Comparison of ENCODE assay signal across 27 cellular contexts in genomic region chr4:169650227-169650936, GRCh38. TPM values are rescaled to one million over a fixed set of nuclear protein-coding genes. Genes with fewer than 3 reads are reported as not detected.
A peak's percentile ranks its signal among the peaks of the same experiment; 100 is the strongest.
DNase-seq lines count a peak whose midpoint lies in the region; ATAC-seq, FAIRE-seq and TF ChIP-seq lines count a peak whose summit lies in the region.
"Had no signal": no experiment of that assay in that cellular context is flagged by ENCODE, and none has a peak within 500 bp of the region (broad histone marks: within the 10 kb centered on the region; RNA-seq: fewer than 3 reads in every experiment).

No MANE protein-coding gene starts in this region.

- TF ChIP-seq EP300 in sigmoid colon (IDR thresholded peaks at IDR 0.05) = no peak

- no peaks in the 10 kb centered on the region for H3K27me3 ChIP-seq in body of pancreas
- H3K27me3 ChIP-seq in sigmoid colon = no peaks in the 10 kb centered on the region
- H3K27me3 ChIP-seq: BLaER1 treated with 17β-estradiol and CSF1 and Interleukin-3, amounts not matched to agents 10 nM and 100 nM; SJSA1 had no signal

- intact Hi-C loops in body of pancreas (cut with DNase I) = no loop called here
- intact Hi-C loops in sigmoid colon (cut with DNase I) = no loop called here

- H3K27ac ChIP-seq in body of pancreas (peak overlapping the region; percentile 65 to 81 (median 76)), sigmoid colon (peak overlapping the region; percentile 54 to 66 (median 58))
- H3K27ac ChIP-seq: BLaER1 treated with 17β-estradiol and CSF1 and Interleukin-3, amounts not matched to agents 10 nM and 100 nM; SJSA1 had no signal

- peaks cover 55% of the 10 kb centered on the region for H3K4me1 ChIP-seq in body of pancreas
- peaks cover 0 to 26% (median 18%) of the 10 kb centered on the region in 4 donors for H3K4me1 ChIP-seq in sigmoid colon
- H3K4me1 ChIP-seq: BLaER1 treated with 17β-estradiol and CSF1 and Interleukin-3, amounts not matched to agents 10 nM and 100 nM; SJSA1 had no signal

- H3K9me3 ChIP-seq in body of pancreas (no peaks in the 10 kb centered on the region), sigmoid colon (no peaks in the 10 kb centered on the region)
- H3K9me3 ChIP-seq: SJSA1 had no signal

- TF ChIP-seq CTCF in body of pancreas (IDR thresholded peaks at IDR 0.05) = no peak
- TF ChIP-seq CTCF in sigmoid colon (IDR thresholded peaks at IDR 0.05) = no peak

- H3K36me3 ChIP-seq in body of pancreas (replicated peaks in 1 of 2; ENCODE audit: insufficient read depth in 1 of 2, low read depth in 2 of 2) = no peaks in the 10 kb centered on the region
- no peaks in the 10 kb centered on the region for H3K36me3 ChIP-seq in sigmoid colon
- H3K36me3 ChIP-seq: SJSA1 had no signal

- WGBS in body of pancreas, 2 donors = 12 to 23% methylated on average over 3 of the region's 3 CpGs
- WGBS in sigmoid colon, 2 donors = 18 to 68% methylated on average over 3 of the region's 3 CpGs

- H3K4me3 ChIP-seq in body of pancreas = no peak overlapping the region
- no peak overlapping the region for H3K4me3 ChIP-seq in sigmoid colon
- H3K4me3 ChIP-seq: BLaER1 treated with 17β-estradiol and CSF1 and Interleukin-3, amounts not matched to agents 10 nM and 100 nM; SJSA1 had no signal

- no peak for DNase-seq in GM19239 (ENCODE audit: insufficient read length, low spot score)
- peak in 1 of 4 donors; percentile 18 for DNase-seq in body of pancreas
- DNase-seq in sigmoid colon = no peak
- DNase-seq in NCI-H1048 (lab: John Stamatoyannopoulos, UW) = no peak
- DNase-seq: activated CD4-positive, alpha-beta T cell treated with anti-CD3 and anti-CD28 coated beads for 36 hours; activated effector memory CD4-positive, alpha-beta T cell treated with Interleukin-2 at 50 U/mL for 16 hours; activated naive CD8-positive, alpha-beta T cell treated with anti-CD3 and anti-CD28 coated beads, Interleukin-2, amount 10 ng/mL, durations not matched to agents 7 days and 5 days; activated T-cell treated with anti-CD3 and anti-CD28 coated beads for 4 hours; DMS79; GF-D8; KG1; mesendoderm; NCI-H1436; NCI-H2081 treated with DMSO at 0.1 percent for 48 hours; NCI-H345; NCI-H748 treated with DMSO at 0.1 percent for 48 hours; stimulated activated CD4-positive, alpha-beta T cell treated with anti-CD3 and anti-CD28 coated beads, Interleukin-2, amount 100 ng/mL, for 24 hours; T-helper 1 cell; trophoblast cell had no signal

- peak; percentile 79 for ATAC-seq in body of pancreas
- ATAC-seq in GM19397 (IDR thresholded peaks at IDR 0.05; ENCODE audit: unreplicated experiment) = no peak
- ATAC-seq in HG02973 (IDR thresholded peaks at IDR 0.05; ENCODE audit: unreplicated experiment) = no peak
- ATAC-seq: activated CD4-positive, alpha-beta T cell treated with anti-CD3 and anti-CD28 coated beads for 36 hours had no signal

- FAIRE-seq in GM19239 (lab: Jason Lieb, UNC) = peak; percentile 8
- FAIRE-seq in islet of Langerhans (lab: Jason Lieb, UNC) = peak; percentile 82
- FAIRE-seq: astrocyte, H54, HTR-8/SVneo had no signal

- no peak for TF ChIP-seq POLR2A in body of pancreas (IDR thresholded peaks at IDR 0.05)
- TF ChIP-seq POLR2A in sigmoid colon (IDR thresholded peaks at IDR 0.05) = no peak

RNA-seq across cellular contexts. Expression of gene CLCN3, which starts 30.0 kb away (rescaled TPM):
- total RNA-seq in body of pancreas (10 to 100 TPM; 22.4 to 40.5 TPM), sigmoid colon (10 to 100 TPM; 15.9 to 20.3 (median 17.0) TPM)
- 10 to 100 TPM in 2 of 3 donors, 1 to 10 TPM in 1; 8.6 to 37.1 (median 11.4) TPM for polyA plus RNA-seq in sigmoid colon

RNA-seq across cellular contexts. Expression of gene NEK1, which starts 38.0 kb away (rescaled TPM):
- 10 to 100 TPM in 1 of 2 donors, 1 to 10 TPM in 1; 6.3 to 12.2 TPM for total RNA-seq in body of pancreas
- total RNA-seq in sigmoid colon = 10 to 100 TPM; 16.1 to 19.1 (median 17.0) TPM
- polyA plus RNA-seq in sigmoid colon = 1 to 10 TPM; 3.9 to 4.8 (median 4.2) TPM
